ENCODE assay signal across 3 cellular contexts in genomic region chr10:120145107-120145506, GRCh38.
TF ChIP-seq lines count a peak whose summit lies in the region.

No MANE protein-coding gene starts in this region.

TF ChIP-seq in GM23338, 12 proteins besides CTCF, POLR2A, EP300 and RAD21 (continues in another document):
- TF ChIP-seq REST (IDR thresholded peaks at IDR 0.05; ENCODE audit: unreplicated experiment), result no peak
- no peak for TF ChIP-seq NANOG (IDR thresholded peaks at IDR 0.05; ENCODE audit: borderline replicate concordance)
- TF ChIP-seq ZNF331 (CRISPR knock-in tag; IDR thresholded peaks at IDR 0.05; ENCODE audit: low read depth), result no peak
- TF ChIP-seq CREB1 (CRISPR knock-in tag; IDR thresholded peaks at IDR 0.05; ENCODE audit: low read depth), result no peak
- no peak for TF ChIP-seq POLR2AphosphoS5 (IDR thresholded peaks at IDR 0.05; ENCODE audit: low read depth)

TF ChIP-seq in K562, 482 proteins besides CTCF, POLR2A, EP300 and RAD21 (continued from another document and continues in another):
- TF ChIP-seq CBX3 (IDR thresholded peaks at IDR 0.05; ENCODE audit: borderline replicate concordance in 1 of 2, low read length in 2 of 2) (no peak), MXD1 (CRISPR knock-in tag; IDR thresholded peaks at IDR 0.05; ENCODE audit: borderline replicate concordance, poor library complexity, severe bottlenecking) (no peak), RNF2 (IDR thresholded peaks at IDR 0.05) (0 out of 2 replicates have a peak, but pooled peaks have one; percentile 34), ZC3H4 (CRISPR knock-in tag; IDR thresholded peaks at IDR 0.05; ENCODE audit: borderline replicate concordance) (no peak), CBFA2T2 (conservative IDR thresholded peaks at IDR 0.05) (peak; percentile 97), ZKSCAN1 (IDR thresholded peaks at IDR 0.05; ENCODE audit: low read depth, low read length) (no peak), SMC3 (conservative IDR thresholded peaks at IDR 0.05; ENCODE audit: insufficient read depth, low read depth, low read length) (no peak), SMARCA4 (IDR thresholded peaks at IDR 0.05) (peak; percentile 90), ELF1 (tag; IDR thresholded peaks at IDR 0.05) (no peak), TRIM24 (IDR thresholded peaks at IDR 0.05) (peak; percentile 91 to 96), HDAC3 (IDR thresholded peaks at IDR 0.05; ENCODE audit: borderline replicate concordance, partially characterized antibody) (peak; percentile 85), ZNF311 (CRISPR knock-in tag; IDR thresholded peaks at IDR 0.05) (peak; percentile 60; the same call in 1 of the 2 replicates), RBM15 (IDR thresholded peaks at IDR 0.05; ENCODE audit: insufficient read depth, low read length) (no peak), CREB3 (tag; conservative IDR thresholded peaks at IDR 0.05; ENCODE audit: low read depth) (no peak), AFF1 (IDR thresholded peaks at IDR 0.05; ENCODE audit: low read depth in 1 of 2, partially characterized antibody in 2 of 2) (peak in 1 of 2 experiments; percentile 61), HDAC6 (IDR thresholded peaks at IDR 0.05; ENCODE audit: low read depth, low read length) (no peak), TEAD4 (IDR thresholded peaks at IDR 0.05; ENCODE audit: low read length) (peak; percentile 99), TEAD4 (CRISPR knock-in tag; IDR thresholded peaks at IDR 0.05; ENCODE audit: borderline replicate concordance) (no peak), BACH1 (tag; IDR thresholded peaks at IDR 0.05) (0 out of 2 replicates have a peak, but pooled peaks have one; percentile 33), VEZF1 (CRISPR knock-in tag; IDR thresholded peaks at IDR 0.05) (peak; percentile 64), BHLHE40 (IDR thresholded peaks at IDR 0.05; ENCODE audit: low read length) (0 out of 2 replicates have a peak, but pooled peaks have one; percentile 11), LEF1 (IDR thresholded peaks at IDR 0.05) (peak; percentile 75), ZNF280A (IDR thresholded peaks at IDR 0.05; ENCODE audit: low read depth, partially characterized antibody) (no peak), CBFA2T3 (IDR thresholded peaks at IDR 0.05) (peak; percentile 98), MCM5 (IDR thresholded peaks at IDR 0.05; ENCODE audit: low read depth) (no peak)

TF ChIP-seq in WTC11, 78 proteins besides CTCF, POLR2A, EP300 and RAD21 (continued from another document):
- TF ChIP-seq AFF4 (CRISPR knock-in tag; IDR thresholded peaks at IDR 0.05; ENCODE audit: borderline replicate concordance) (no peak), ZNF121 (CRISPR knock-in tag; IDR thresholded peaks at IDR 0.05) (no peak), ETV6 (CRISPR knock-in tag; IDR thresholded peaks at IDR 0.05) (no peak), ATF2 (CRISPR knock-in tag; IDR thresholded peaks at IDR 0.05; ENCODE audit: borderline replicate concordance, low read depth) (no peak), SP1 (CRISPR knock-in tag; conservative IDR thresholded peaks at IDR 0.05) (no peak)
